ENCODE assay signal across 1 cellular context in the genomic region with DNA sequence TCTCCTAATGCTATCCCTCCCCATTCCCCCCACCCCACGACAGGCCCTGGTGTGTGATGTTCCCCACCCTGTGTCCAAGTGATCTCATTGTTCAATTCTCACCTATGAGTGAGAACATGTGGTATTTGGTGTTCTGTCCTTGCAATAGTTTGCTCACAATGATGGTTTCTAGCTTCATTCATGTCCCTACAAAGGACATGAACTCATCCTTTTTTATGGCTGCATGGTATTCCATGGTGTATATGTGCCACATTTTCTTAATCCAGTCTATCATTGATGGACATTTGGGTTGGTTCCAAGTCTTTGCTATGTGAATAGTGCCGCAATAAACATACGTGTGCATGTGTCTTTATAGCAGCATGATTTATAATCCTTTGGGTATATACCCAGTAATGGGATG.
A peak's percentile ranks its signal among the peaks of the same experiment; 100 is the strongest.
TF ChIP-seq lines count a peak whose summit lies in the region.

No MANE protein-coding gene starts in this region.

TF ChIP-seq in HEK293, 187 proteins besides CTCF, POLR2A, EP300 and RAD21 (continued from another document):
- TF ChIP-seq ZNF280D (tag by site-specific recombination; IDR thresholded peaks at IDR 0.05): 0 out of 2 replicates have a peak, but pooled peaks have one; percentile 34
